ENCODE assay signal across 1 cellular context in the genomic region with DNA sequence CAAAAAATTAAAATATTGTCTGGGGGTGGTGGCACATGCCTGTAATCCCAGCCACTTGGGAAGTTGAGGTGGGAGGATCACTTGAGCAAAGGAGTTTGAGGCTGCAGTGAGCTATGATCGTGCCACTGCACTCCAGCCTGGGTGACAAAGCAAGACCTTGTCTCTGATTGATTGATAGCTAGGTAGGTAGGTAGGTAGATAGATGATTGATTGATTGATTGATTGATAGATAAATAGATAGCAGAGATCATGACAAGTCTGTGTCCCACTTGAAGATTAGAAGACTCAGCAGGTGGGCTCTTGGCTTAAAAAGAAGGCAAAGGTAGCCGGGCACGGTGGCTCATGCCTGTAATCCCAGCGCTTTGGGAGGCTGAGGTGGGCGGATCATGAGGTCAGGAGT.
TF ChIP-seq lines count a peak whose summit lies in the region.
"Not testable (repeated sequence)": the region's sequence is repeated elsewhere in the genome, so short reads cannot be mapped to it uniquely, and the experiment has no call there.

No MANE protein-coding gene starts in this region.

TF ChIP-seq in K562, 482 proteins besides CTCF, POLR2A, EP300 and RAD21:
- not testable (repeated sequence) for TF ChIP-seq PBX2 (CRISPR knock-in tag; IDR thresholded peaks at IDR 0.05; ENCODE audit: low read depth)
- TF ChIP-seq PBX2 (tag; conservative IDR thresholded peaks at IDR 0.05; ENCODE audit: low read depth) = peak; percentile 71
- TF ChIP-seq MEIS2 (IDR thresholded peaks at IDR 0.05; ENCODE audit: partially characterized antibody) = peak; percentile 43
